Comparison of ENCODE assay signal across 16 cellular contexts in genomic region chr12:88868062-88868461, GRCh38.
"Had no signal": no experiment of that assay in that cellular context is flagged by ENCODE, and none has a peak within 500 bp of the region (broad histone marks: within the 10 kb centered on the region; RNA-seq: fewer than 3 reads in every experiment).

No MANE protein-coding gene starts in this region.

- H2AFZ ChIP-seq: hepatocyte, parathyroid adenoma had no signal

- H3K4me1 ChIP-seq: body of pancreas, parathyroid adenoma had no signal

- ATAC-seq: activated T-helper 17 cell treated with anti-CD3 and anti-CD28 coated beads, Interleukin-2, amount 50 U/mL, for 72 hours; body of pancreas had no signal

- H3K4me2 ChIP-seq: hepatocyte had no signal

- H3K36me3 ChIP-seq: tibial nerve had no signal

- H3K9me3 ChIP-seq: body of pancreas, tibial nerve had no signal

- H3K27me3 ChIP-seq: body of pancreas, hepatocyte, tibial nerve had no signal

- H3K79me2 ChIP-seq: hepatocyte, parathyroid adenoma had no signal

- H3K9ac ChIP-seq: parathyroid adenoma had no signal

- H3K4me3 ChIP-seq: body of pancreas, coronary artery, hepatocyte, lung, tibial nerve had no signal

- DNase-seq: activated CD4-positive, alpha-beta memory T cell treated with anti-CD3 and anti-CD28 coated beads for 36 hours; activated naive CD4-positive, alpha-beta T cell; activated T-cell treated with anti-CD3 and anti-CD28 coated beads, Interleukin-2, amount 50 U/mL, for 1 hour; body of pancreas; central memory CD4-positive, alpha-beta T cell; erythroblast; midbrain; stimulated activated CD4-positive, alpha-beta T cell treated with anti-CD3 and anti-CD28 coated beads, Interleukin-1b, Interleukin-23, amount 100 ng/mL, for 48 hours; stimulated activated naive CD4-positive, alpha-beta T cell treated with Interleukin-2 at 50 U/mL for 16 hours; substantia nigra had no signal

- H3K27ac ChIP-seq: body of pancreas, coronary artery, hepatocyte, parathyroid adenoma, tibial nerve had no signal
